18 cellular contexts compared by ENCODE assay signal in genomic region chr12:65534105-65534841, GRCh38.
DNase-seq lines count a peak whose midpoint lies in the region; ATAC-seq, FAIRE-seq and TF ChIP-seq lines count a peak whose summit lies in the region.
"Had no signal": no experiment of that assay in that cellular context is flagged by ENCODE, and none has a peak within 500 bp of the region (broad histone marks: within the 10 kb centered on the region; RNA-seq: fewer than 3 reads in every experiment).

No MANE protein-coding gene starts in this region.

- peaks cover 0 to 30% of the 10 kb centered on the region in 2 experiments; a peak in 2 of 4 replicates for H3K79me1 ChIP-seq in IMR-90 (ENCODE audit: low read depth in 1 of 2, low read length in 2 of 2)

- H4K5ac ChIP-seq in IMR-90 (ENCODE audit: low read depth, low read length), result peak overlapping the region; percentile 89

- WGBS in IMR-90 (ENCODE audit: extremely low coverage in 2 of 2, insufficient read length in 1 of 2), 2 experiments, result 66% methylated on average over 4 of the region's 10 CpGs; no CpG with 5 or more reads in 1 of the 2 experiments

- H2BK20ac ChIP-seq in IMR-90 (ENCODE audit: low read depth, low read length), result peak overlapping the region; percentile 100

- ATAC-seq in DND-41 (ENCODE audit: insufficient read depth, low read depth) (no peak), IMR-90 (ENCODE audit: low read depth) (no peak), GM21423 (IDR thresholded peaks at IDR 0.05; ENCODE audit: unreplicated experiment) (no peak)
- ATAC-seq: left colon had no signal

- no peak overlapping the region for H3K27ac ChIP-seq in DND-41 (ENCODE audit: low read length)
- peak overlapping the region; percentile 83 for H3K27ac ChIP-seq in IMR-90 (ENCODE audit: insufficient read depth, low read length)
- peak overlapping the region; percentile 95 for H3K27ac ChIP-seq in osteoblast (ENCODE audit: low read depth, low read length)
- H3K27ac ChIP-seq: thoracic aorta had no signal

- in situ Hi-C loops in IMR-90 (cut with MboI; ENCODE audit: low sequenced_read_pairs), result no loop called here

- H2BK120ac ChIP-seq in IMR-90 (ENCODE audit: low read depth, low read length), result peak overlapping the region; percentile 100

- H3K4me1 ChIP-seq in DND-41 (ENCODE audit: insufficient read depth, low read length) (peaks cover 23% of the 10 kb centered on the region), IMR-90 (ENCODE audit: control insufficient read depth, insufficient read depth, low read length) (peaks cover 44% of the 10 kb centered on the region), osteoblast (ENCODE audit: insufficient read depth, low read length) (peaks cover 67% of the 10 kb centered on the region)

- POLR2A ChIA-PET in IMR-90 (lab: Charles Lee; ENCODE audit: unreplicated experiment), result interaction anchor here (2.1 kb wide), 1 partner anchor 30 kb away, joined by 5 read pairs; no protein-coding TSS in a partner anchor

- H3K4ac ChIP-seq in IMR-90 (ENCODE audit: low read depth, low read length), result peak overlapping the region; percentile 99

- H3K4me3 ChIP-seq in DND-41 (ENCODE audit: low read depth in 1 of 2, low read length in 2 of 2) (no peak overlapping the region), IMR-90 (ENCODE audit: insufficient read depth, low read depth, low read length) (no peak overlapping the region), osteoblast (ENCODE audit: insufficient read depth, low read length) (no peak overlapping the region)
- H3K4me3 ChIP-seq: MG63, thoracic aorta had no signal

- DNase-seq in DND-41 (no peak), IMR-90 (no peak), cerebellar cortex (ENCODE audit: low spot score) (peak; percentile 87), osteoblast (ENCODE audit: insufficient read length, low spot score, missing footprints) (no peak), globus pallidus (ENCODE audit: low spot score) (no peak), frontal cortex (ENCODE audit: low spot score in 2 of 2) (no peak), D721Med (ENCODE audit: insufficient read length, low spot score) (no peak)
- DNase-seq: activated CD4-positive, alpha-beta T cell treated with anti-CD3 and anti-CD28 coated beads, Interleukin-2, amount 50 U/mL, for 1 hour; Calu3; hypothalamus; left colon; MG63; NCI-H187; NCI-H510A treated with DMSO at 0.1 percent for 48 hours; stimulated activated CD4-positive, alpha-beta T cell treated with anti-CD3 and anti-CD28 coated beads, Interleukin-4, amount 100 ng/mL, for 24 hours had no signal

- dilution Hi-C loops in IMR-90 (cut with HindIII; ENCODE audit: low sequenced_read_pairs, unreplicated experiment), result no loop called here

- peak overlapping the region; percentile 95 for H3K14ac ChIP-seq in IMR-90 (replicated peaks; ENCODE audit: low read depth, low read length)

- H4K8ac ChIP-seq in IMR-90 (ENCODE audit: low read depth in 2 of 2, low read length in 2 of 2), result peak overlapping the region; percentile 86 to 98

- H3K4me2 ChIP-seq in DND-41 (ENCODE audit: insufficient read depth, low read length) (peak overlapping the region; percentile 36; the same call in 1 of the 2 replicates), IMR-90 (ENCODE audit: low read depth, low read length) (no peak overlapping the region), osteoblast (ENCODE audit: insufficient read depth, low read length) (peak overlapping the region; percentile 76)

- no peak for TF ChIP-seq POLR2A in IMR-90 (IDR thresholded peaks at IDR 0.05; ENCODE audit: low read depth, low read length)

- BruUV-seq in IMR-90 (replicated peaks; lab: Mats Ljungman, UMichigan), result no TSS peak

- H4K20me1 ChIP-seq in DND-41 (ENCODE audit: insufficient read depth, low read length), result no peaks in the 10 kb centered on the region
- H4K20me1 ChIP-seq in IMR-90 (ENCODE audit: insufficient read depth, low read length), result no peaks in the 10 kb centered on the region
- no peaks in the 10 kb centered on the region for H4K20me1 ChIP-seq in osteoblast (ENCODE audit: insufficient read depth, low read length)

- H2AK9ac ChIP-seq in IMR-90 (replicated peaks; ENCODE audit: low read depth, low read length, poor library complexity), result peak overlapping the region; percentile 91

- peak overlapping the region; percentile 79 for H3K18ac ChIP-seq in IMR-90 (ENCODE audit: low read depth, low read length)

- H3K27me3 ChIP-seq in DND-41 (ENCODE audit: insufficient read depth, low read length, poor library complexity) (no peaks in the 10 kb centered on the region), IMR-90 (ENCODE audit: control insufficient read depth, insufficient read depth, low read length) (no peaks in the 10 kb centered on the region), osteoblast (ENCODE audit: insufficient read depth, low read length) (no peaks in the 10 kb centered on the region)
- H3K27me3 ChIP-seq: MG63 had no signal

- intact Hi-C loops in IMR-90 (cut with micrococcal nuclease), result no loop called here

- no peak for TF ChIP-seq RAD21 in IMR-90 (IDR thresholded peaks at IDR 0.05; ENCODE audit: low read length)

- peaks cover 29% of the 10 kb centered on the region for H3K9me1 ChIP-seq in IMR-90 (ENCODE audit: insufficient read depth, low read length)

- H2BK15ac ChIP-seq in IMR-90 (ENCODE audit: low read depth, low read length), result peak overlapping the region; percentile 98; the same call in 2 of the 3 replicates

- no peak for FAIRE-seq in frontal cortex (lab: Jason Lieb, UNC)
- FAIRE-seq in D721Med (lab: Jason Lieb, UNC), result no peak
- FAIRE-seq: bronchial epithelial cell had no signal

- CTCF ChIA-PET in IMR-90 (lab: Yijun Ruan, JAX), result interaction anchor here (0.6 to 1.0 kb wide), 2 partner anchors 22 to 183 kb away, joined by 3 to 4 read pairs; no protein-coding TSS in a partner anchor

- TF ChIP-seq CTCF in DND-41 (IDR thresholded peaks at IDR 0.05; ENCODE audit: borderline replicate concordance, extremely low read depth, low read length, poor library complexity, severe bottlenecking) (no peak), IMR-90 (conservative IDR thresholded peaks at IDR 0.05; ENCODE audit: low read depth, low read length) (no peak), osteoblast (IDR thresholded peaks at IDR 0.05; ENCODE audit: extremely low read depth, low read depth, low read length) (no peak), D721Med (IDR thresholded peaks at IDR 0.05; ENCODE audit: insufficient read depth, missing control alignments) (no peak)

- H3K56ac ChIP-seq in IMR-90 (ENCODE audit: extremely low read depth, insufficient read depth, low read length), result peak overlapping the region; percentile 46; the same call in 1 of the 2 replicates

- H3K79me2 ChIP-seq in DND-41 (ENCODE audit: insufficient read depth, low read length) (no peaks in the 10 kb centered on the region), osteoblast (ENCODE audit: insufficient read depth, low read length) (no peaks in the 10 kb centered on the region)

- H3K9me3 ChIP-seq in DND-41 (ENCODE audit: insufficient read depth, low read length, severe bottlenecking), result no peaks in the 10 kb centered on the region
- peaks cover 3% of the 10 kb centered on the region; the same call in 1 of the 2 replicates for H3K9me3 ChIP-seq in IMR-90 (ENCODE audit: control insufficient read depth, insufficient read depth, low read length)
- peaks cover 7% of the 10 kb centered on the region for H3K9me3 ChIP-seq in osteoblast (ENCODE audit: low read depth, low read length)
- H3K9me3 ChIP-seq: thoracic aorta had no signal

- H2AFZ ChIP-seq in DND-41 (ENCODE audit: low read depth, low read length), result no peak overlapping the region
- peak overlapping the region; percentile 54 for H2AFZ ChIP-seq in IMR-90 (replicated peaks; ENCODE audit: low read length, poor library complexity)
- H2AFZ ChIP-seq in osteoblast (ENCODE audit: low read length), result no peak overlapping the region

- peak overlapping the region; percentile 99 for H2BK5ac ChIP-seq in IMR-90 (ENCODE audit: low read depth, low read length, poor library complexity, severe bottlenecking)

- H3K9ac ChIP-seq in DND-41 (ENCODE audit: low read depth, low read length), result no peak overlapping the region
- H3K9ac ChIP-seq in IMR-90 (ENCODE audit: low read depth, low read length), result no peak overlapping the region

- H3K23ac ChIP-seq in IMR-90 (ENCODE audit: low read depth, low read length), result peak overlapping the region; percentile 82

- H4K91ac ChIP-seq in IMR-90 (ENCODE audit: insufficient read depth, low read depth, low read length), result peak overlapping the region; percentile 100

- no peaks in the 10 kb centered on the region for H3K36me3 ChIP-seq in DND-41 (ENCODE audit: insufficient read depth, low read length)
- no peaks in the 10 kb centered on the region for H3K36me3 ChIP-seq in IMR-90 (ENCODE audit: control insufficient read depth, insufficient read depth, low read length)
- H3K36me3 ChIP-seq in osteoblast (ENCODE audit: insufficient read depth, low read length), result no peaks in the 10 kb centered on the region
- H3K36me3 ChIP-seq: MG63, thoracic aorta had no signal

- peak overlapping the region; percentile 99 for H2AK5ac ChIP-seq in IMR-90 (ENCODE audit: low read depth, low read length)

TF ChIP-seq in IMR-90, 13 proteins besides CTCF, POLR2A, EP300 and RAD21:
- no peak for TF ChIP-seq CHD1 (IDR thresholded peaks at IDR 0.05; ENCODE audit: low read depth, low read length)
- no peak for TF ChIP-seq SMC3 (IDR thresholded peaks at IDR 0.05; ENCODE audit: low read depth, low read length)
- no peak for TF ChIP-seq CEBPB (IDR thresholded peaks at IDR 0.05; ENCODE audit: low read depth, low read length)
- TF ChIP-seq NFE2L2 (IDR thresholded peaks at IDR 0.05; ENCODE audit: low read depth, low read length), result no peak
- TF ChIP-seq RCOR1 (IDR thresholded peaks at IDR 0.05; ENCODE audit: insufficient replicate concordance, low read length), result no peak
- TF ChIP-seq MAFK (IDR thresholded peaks at IDR 0.05; ENCODE audit: low read depth, low read length), result no peak
- TF ChIP-seq FOS (IDR thresholded peaks at IDR 0.05; ENCODE audit: low read depth, low read length), result no peak
- TF ChIP-seq USF2 (IDR thresholded peaks at IDR 0.05; ENCODE audit: low read depth, low read length), result no peak
- no peak for TF ChIP-seq MXI1 (IDR thresholded peaks at IDR 0.05; ENCODE audit: borderline replicate concordance, low read depth, low read length)
- no peak for TF ChIP-seq RFX5 (IDR thresholded peaks at IDR 0.05; ENCODE audit: low read depth, low read length)
TF ChIP-seq in IMR-90: peak in this region for 0.
